In genomic region chr1:7476861-7477534, GRCh38 we compare ENCODE assay signal across 18 cellular contexts.
DNase-seq lines count a peak whose midpoint lies in the region; ATAC-seq and TF ChIP-seq lines count a peak whose summit lies in the region.
"Had no signal": no experiment of that assay in that cellular context is flagged by ENCODE, and none has a peak within 500 bp of the region (broad histone marks: within the 10 kb centered on the region; RNA-seq: fewer than 3 reads in every experiment).

No MANE protein-coding gene starts in this region.

- H3K4me1 ChIP-seq in heart left ventricle, result peaks cover 0 to 14% (median 3%) of the 10 kb centered on the region in 12 donors
- H3K4me1 ChIP-seq in body of pancreas, result no peaks in the 10 kb centered on the region
- no peaks in the 10 kb centered on the region for H3K4me1 ChIP-seq in transverse colon

- in situ Hi-C loops in transverse colon (cut with MboI; ENCODE audit: low pct_ligation_motif_present in 1 of 4, low pct_unique_long_range_greater_than_20kb in 1 of 4, low sequenced_read_pairs in 3 of 4), result no loop called here

- no peaks in the 10 kb centered on the region for H3K9me3 Mint-ChIP-seq in nephron

- no peaks in the 10 kb centered on the region for H3K36me3 Mint-ChIP-seq in nephron (ENCODE audit: low read depth)

- TF ChIP-seq POLR2A in heart left ventricle (IDR thresholded peaks at IDR 0.05) (no peak), body of pancreas (IDR thresholded peaks at IDR 0.05) (no peak), transverse colon (IDR thresholded peaks at IDR 0.05) (no peak)

- no peak overlapping the region for H3K4me3 Mint-ChIP-seq in nephron

- TF ChIP-seq EP300 in transverse colon (IDR thresholded peaks at IDR 0.05; ENCODE audit: low read depth), result no peak

- intact Hi-C loops in Right ventricle myocardium superior (cut with DNase I), result no loop called here
- intact Hi-C loops in heart left ventricle (cut with DNase I), result no loop called here
- intact Hi-C loops in body of pancreas (cut with DNase I), result no loop called here
- intact Hi-C loops in transverse colon (cut with DNase I; ENCODE audit: low total_unique reads), result no loop called here

- no peak overlapping the region for H3K4me3 ChIP-seq in heart left ventricle
- no peak overlapping the region for H3K4me3 ChIP-seq in body of pancreas
- no peak overlapping the region for H3K4me3 ChIP-seq in transverse colon
- H3K4me3 ChIP-seq: K562 had no signal

- no peaks in the 10 kb centered on the region for H3K9me3 ChIP-seq in heart left ventricle
- no peaks in the 10 kb centered on the region for H3K9me3 ChIP-seq in body of pancreas
- no peaks in the 10 kb centered on the region for H3K9me3 ChIP-seq in transverse colon

- DNase-seq in Right ventricle myocardium superior (no peak), heart left ventricle (no peak), body of pancreas (no peak), transverse colon (no peak), nucleus accumbens (lab: John Stamatoyannopoulos, UW) (no peak), SW480 (ENCODE audit: low spot score) (no peak)
- DNase-seq: 8988T, C1 segment of cervical spinal cord, DMS 273 treated with DMSO at 0.1 percent for 48 hours, GOT3, MV-4-11, NCI-H1417, NCI-H2029, NCI-H2171, NCI-H748 treated with DMSO at 0.1 percent for 48 hours had no signal

- H3K27ac ChIP-seq in heart left ventricle (peak overlapping the region in 1 of 12 donors; percentile 75), body of pancreas (no peak overlapping the region), transverse colon (peak overlapping the region in 3 of 4 donors; percentile 60 to 68 (median 65))

- peak; percentile 11 for ATAC-seq in Right ventricle myocardium superior (ENCODE audit: poor library complexity)
- ATAC-seq in heart left ventricle, result no peak
- ATAC-seq in body of pancreas, result peak; percentile 38
- no peak for ATAC-seq in HG02973 (IDR thresholded peaks at IDR 0.05; ENCODE audit: unreplicated experiment)
- ATAC-seq: K562 had no signal

- H3K27me3 Mint-ChIP-seq in nephron (ENCODE audit: low read depth), result peaks cover 10% of the 10 kb centered on the region

- H3K36me3 ChIP-seq in heart left ventricle (no peaks in the 10 kb centered on the region), body of pancreas (replicated peaks in 1 of 2; ENCODE audit: insufficient read depth in 1 of 2, low read depth in 2 of 2) (no peaks in the 10 kb centered on the region), transverse colon (no peaks in the 10 kb centered on the region)

- peak overlapping the region; percentile 38 to 65 (median 50) for H3K27ac Mint-ChIP-seq in nephron

- no peaks in the 10 kb centered on the region for H3K27me3 ChIP-seq in heart left ventricle
- H3K27me3 ChIP-seq in body of pancreas, result no peaks in the 10 kb centered on the region
- H3K27me3 ChIP-seq in transverse colon, result no peaks in the 10 kb centered on the region

- 86 to 91% (median 87%) methylated on average over 14 to 17 of the region's 17 CpGs for WGBS in heart left ventricle, 4 donors
- 64 to 67% methylated on average over 16 to 17 of the region's 17 CpGs for WGBS in body of pancreas, 2 donors
- WGBS in transverse colon (ENCODE audit: low coverage in 1 of 2), 2 donors, result 74 to 86% methylated on average over 5 to 17 of the region's 17 CpGs

- TF ChIP-seq CTCF in heart left ventricle (IDR thresholded peaks at IDR 0.05) (no peak), body of pancreas (IDR thresholded peaks at IDR 0.05) (no peak), nephron (IDR thresholded peaks at IDR 0.05; ENCODE audit: unreplicated experiment in 3 of 3) (no peak), transverse colon (IDR thresholded peaks at IDR 0.05) (no peak)

- peaks cover 27% of the 10 kb centered on the region for H3K4me1 Mint-ChIP-seq in nephron

Comparison
In these comparisons a context has a peak if more than half of its experiments do, and no peak if none do; other contexts are left out.
1. ATAC-seq: peak in Right ventricle myocardium superior (single experiment) and body of pancreas (single experiment); none in heart left ventricle (0 of 4) and HG02973 (single experiment).
2. H3K27ac ChIP-seq: peak in transverse colon (3 of 4); none in body of pancreas (0 of 4).